In the genomic region with DNA sequence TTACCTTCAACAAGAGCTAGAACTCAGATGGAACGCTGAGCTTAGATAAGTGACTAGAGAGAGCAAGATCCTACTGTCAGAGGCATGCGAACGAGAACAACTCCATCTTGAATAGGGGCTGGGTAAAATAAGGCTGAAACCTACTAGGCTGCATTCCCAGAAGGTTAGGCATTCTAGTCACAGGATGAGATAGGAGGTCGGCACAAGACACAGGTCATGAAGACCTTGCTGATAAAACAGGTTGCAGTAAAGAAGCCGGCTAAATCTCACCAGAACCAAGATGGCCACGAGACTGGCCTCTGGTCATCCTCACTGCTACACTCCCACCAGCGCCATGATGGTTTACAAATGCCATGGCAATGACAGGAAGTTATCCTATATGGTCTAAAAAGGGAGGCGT, we compare ENCODE assay signal across 13 cellular contexts. TPM values are rescaled to one million over a fixed set of nuclear protein-coding genes. Genes with fewer than 3 reads are reported as not detected.
DNase-seq lines count a peak whose midpoint lies in the region; ATAC-seq and TF ChIP-seq lines count a peak whose summit lies in the region.
"Had no signal": no experiment of that assay in that cellular context is flagged by ENCODE, and none has a peak within 500 bp of the region (broad histone marks: within the 10 kb centered on the region; RNA-seq: fewer than 3 reads in every experiment).

No MANE protein-coding gene starts in this region.

- peak overlapping the region; percentile 78 for H3K18ac ChIP-seq in mesendoderm (ENCODE audit: low read length)

- ATAC-seq in GM18505 (IDR thresholded peaks at IDR 0.05; ENCODE audit: unreplicated experiment) (no peak), HG03520 (IDR thresholded peaks at IDR 0.05; ENCODE audit: unreplicated experiment) (no peak)
- ATAC-seq: natural killer cell had no signal

- TF ChIP-seq CTCF in HFFc6 (IDR thresholded peaks at IDR 0.05) (no peak), breast epithelium (IDR thresholded peaks at IDR 0.05) (no peak), smooth muscle cell (IDR thresholded peaks at IDR 0.05; ENCODE audit: borderline replicate concordance, insufficient read depth, poor library complexity, severe bottlenecking) (no peak)

- peak overlapping the region; percentile 97 for H3K27ac Mint-ChIP-seq in HFFc6
- H3K27ac Mint-ChIP-seq: natural killer cell had no signal

- H3K79me2 ChIP-seq in mesendoderm (ENCODE audit: control insufficient read depth, insufficient read depth, low read length), result no peaks in the 10 kb centered on the region
- no peaks in the 10 kb centered on the region for H3K79me2 ChIP-seq in smooth muscle cell (ENCODE audit: low read depth)

- H2BK5ac ChIP-seq in mesendoderm (ENCODE audit: low read length), result no peak overlapping the region

- peaks cover 14% of the 10 kb centered on the region for H3F3A ChIP-seq in smooth muscle cell (ENCODE audit: low read depth)

- H3K56ac ChIP-seq in mesendoderm (ENCODE audit: low read length), result peak overlapping the region; percentile 61

- H3K9ac ChIP-seq in mesendoderm (ENCODE audit: low read length), result no peak overlapping the region
- H3K9ac ChIP-seq in smooth muscle cell (ENCODE audit: low read depth), result peak overlapping the region; percentile 59

- H3K36me3 Mint-ChIP-seq in HFFc6 (ENCODE audit: low read depth), result peaks cover 14% of the 10 kb centered on the region
- H3K36me3 Mint-ChIP-seq: natural killer cell had no signal

- no CpG with 5 or more reads among the region's 8 CpGs for WGBS in mesendoderm (ENCODE audit: extremely low coverage, insufficient coverage, low lambda C conversion rate)
- WGBS in smooth muscle cell (ENCODE audit: low lambda C conversion rate), result 77% methylated on average over 8 of the region's 8 CpGs

- H3K4me2 ChIP-seq in mesendoderm (ENCODE audit: low read length) (no peak overlapping the region), smooth muscle cell (peak overlapping the region; percentile 66)

- DNase-seq in HFFc6 (no peak), breast epithelium (ENCODE audit: low spot score in 2 of 2) (no peak), mesendoderm (peak; percentile 47), smooth muscle cell (lab: John Stamatoyannopoulos, UW; ENCODE audit: unreplicated experiment) (no peak), NCI-H774 (lab: John Stamatoyannopoulos, UW) (no peak), NCI-H69 (lab: John Stamatoyannopoulos, UW) (no peak)
- DNase-seq: activated CD8-positive, alpha-beta memory T cell treated with anti-CD3 and anti-CD28 coated beads for 24 hours; DMS153; KBM-7; natural killer cell; NCI-H1105 had no signal

- H3K23ac ChIP-seq in mesendoderm (ENCODE audit: low read length), result no peak overlapping the region

- TF ChIP-seq POLR2A in breast epithelium (IDR thresholded peaks at IDR 0.05) (no peak), GM18505 (IDR thresholded peaks at IDR 0.05; ENCODE audit: borderline replicate concordance, extremely low read depth, insufficient read depth, insufficient read length) (no peak)

- no peak overlapping the region for H3K4me3 ChIP-seq in breast epithelium
- no peak overlapping the region for H3K4me3 ChIP-seq in mesendoderm (ENCODE audit: low read length)
- no peak overlapping the region for H3K4me3 ChIP-seq in smooth muscle cell

- no peaks in the 10 kb centered on the region for H4K20me1 ChIP-seq in smooth muscle cell (ENCODE audit: low read depth)

- H3K36me3 ChIP-seq in breast epithelium (no peaks in the 10 kb centered on the region), mesendoderm (ENCODE audit: control insufficient read depth, insufficient read depth, low read length) (no peaks in the 10 kb centered on the region), smooth muscle cell (ENCODE audit: low read depth) (no peaks in the 10 kb centered on the region)

- H4K8ac ChIP-seq in mesendoderm (ENCODE audit: low read depth, low read length), result no peak overlapping the region

- H3K4me1 Mint-ChIP-seq in HFFc6 (ENCODE audit: low read depth), result peaks cover 28% of the 10 kb centered on the region

- peak overlapping the region; percentile 96 for H2BK120ac ChIP-seq in mesendoderm (ENCODE audit: low read depth, low read length)

- H2AFZ ChIP-seq in smooth muscle cell (ENCODE audit: low read depth), result peak overlapping the region; percentile 31

- intact Hi-C loops in breast epithelium (cut with DNase I; ENCODE audit: low total_unique reads), result loop anchor here (1.0 kb wide), 1 partner anchor 140 kb away; a partner anchor contains a TSS

- H3K27me3 Mint-ChIP-seq in HFFc6 (ENCODE audit: insufficient read depth), result peaks cover 4% of the 10 kb centered on the region

- no peak overlapping the region for H3K4me3 Mint-ChIP-seq in HFFc6
- H3K4me3 Mint-ChIP-seq: natural killer cell had no signal

- H3K4ac ChIP-seq in mesendoderm (ENCODE audit: low read depth, low read length), result peak overlapping the region; percentile 81

- H3K79me1 ChIP-seq in mesendoderm (ENCODE audit: low read length), result no peaks in the 10 kb centered on the region

- H3K27ac ChIP-seq in breast epithelium (peak overlapping the region; percentile 37 to 77), mesendoderm (ENCODE audit: low read depth, low read length) (peak overlapping the region; percentile 97), smooth muscle cell (ENCODE audit: low read depth) (peak overlapping the region; percentile 95)

- H3K9me3 ChIP-seq in breast epithelium (no peaks in the 10 kb centered on the region), smooth muscle cell (replicated peaks; ENCODE audit: low read depth) (no peaks in the 10 kb centered on the region)

- peaks cover 7% of the 10 kb centered on the region for H3K9me3 Mint-ChIP-seq in HFFc6
- H3K9me3 Mint-ChIP-seq: natural killer cell had no signal

- no peak overlapping the region for H2AK5ac ChIP-seq in mesendoderm (ENCODE audit: low read length)

- H3K27me3 ChIP-seq in breast epithelium (no peaks in the 10 kb centered on the region), mesendoderm (ENCODE audit: insufficient read depth, low read length, poor library complexity) (no peaks in the 10 kb centered on the region), smooth muscle cell (ENCODE audit: low read depth) (no peaks in the 10 kb centered on the region)

- H3K4me1 ChIP-seq in breast epithelium (no peaks in the 10 kb centered on the region), mesendoderm (ENCODE audit: control insufficient read depth, low read depth, low read length) (peaks cover 11% of the 10 kb centered on the region), smooth muscle cell (ENCODE audit: low read depth) (peaks cover 24% of the 10 kb centered on the region)

- H4K5ac ChIP-seq in mesendoderm (ENCODE audit: low read length), result no peak overlapping the region

- H2BK15ac ChIP-seq in mesendoderm (replicated peaks; ENCODE audit: low read depth), result peak overlapping the region; percentile 65

RNA-seq across cellular contexts. Expression of a gene that starts 59.6 kb away (rescaled TPM):
- 10 to 100 TPM in 3 of 6 experiments, 1 to 10 TPM in 3; 6.0 to 11.7 (median 9.2) TPM for total RNA-seq in HFFc6 (2021; fragmentation: NEBNext Ultra II Directional; extraction: Animal tissue kit (Norgen Biotek cat#: 25700))
- total RNA-seq in breast epithelium (10 to 100 TPM; 18.7 to 31.5 (median 30.3) TPM), smooth muscle cell (15.6 and 17.6 TPM in 2 replicates)
- 20.7 TPM for polyA plus RNA-seq in mesendoderm (2013, experiment 1 of 2)
- 21.8 TPM for polyA plus RNA-seq in mesendoderm (2013, experiment 2 of 2)
- 18.3 and 21.9 TPM in 2 replicates for polyA plus RNA-seq in smooth muscle cell
